23 cellular contexts compared by ENCODE assay signal in the genomic region with DNA sequence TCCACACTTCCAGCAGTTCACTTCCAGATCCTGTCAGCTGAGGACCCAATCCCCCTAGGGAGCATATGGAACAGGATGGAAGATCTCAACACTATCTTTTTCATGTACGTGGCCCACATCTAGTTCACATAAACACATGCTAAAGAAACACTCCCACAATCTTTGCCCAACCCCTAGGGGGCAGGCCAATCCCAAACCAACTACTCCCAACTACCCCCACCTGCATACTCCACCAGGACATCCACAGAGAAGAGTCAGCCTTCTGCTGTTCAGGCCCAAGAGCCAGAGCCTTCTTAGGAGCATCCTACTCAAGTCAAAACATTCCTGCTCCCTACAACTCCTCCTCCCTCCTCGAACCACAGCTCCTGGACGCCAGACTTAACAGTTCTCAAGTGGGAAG. TPM values are rescaled to one million over a fixed set of nuclear protein-coding genes. Genes with fewer than 3 reads are reported as not detected.
DNase-seq lines count a peak whose midpoint lies in the region; TF ChIP-seq lines count a peak whose summit lies in the region.
"Had no signal": no experiment of that assay in that cellular context is flagged by ENCODE, and none has a peak within 500 bp of the region (broad histone marks: within the 10 kb centered on the region; RNA-seq: fewer than 3 reads in every experiment).

No MANE protein-coding gene starts in this region.

- no peaks in the 10 kb centered on the region for H3F3A ChIP-seq in neural progenitor cell (ENCODE audit: low read depth)

- no peak overlapping the region for H3K4me3 ChIP-seq in fibroblast of mammary gland (ENCODE audit: control insufficient read depth, low read depth, low read length)
- H3K4me3 ChIP-seq in neural progenitor cell = no peak overlapping the region
- H3K4me3 ChIP-seq in testis = no peak overlapping the region
- H3K4me3 ChIP-seq in mesenchymal stem cell (ENCODE audit: insufficient read depth in 1 of 2, low read depth in 1 of 2, low read length in 2 of 2) = no peak overlapping the region
- H3K4me3 ChIP-seq: adrenal gland, cardiac muscle cell, gastrocnemius medialis, tibial artery had no signal

- H2BK5ac ChIP-seq in mesenchymal stem cell (ENCODE audit: low read depth, low read length, poor library complexity, severe bottlenecking) = no peak overlapping the region

- H2AFZ ChIP-seq in neural progenitor cell (replicated peaks) (no peak overlapping the region), mesenchymal stem cell (ENCODE audit: low read depth, low read length) (no peak overlapping the region)
- H2AFZ ChIP-seq: parathyroid adenoma had no signal

- H3K27ac ChIP-seq in neural progenitor cell = no peak overlapping the region
- peak overlapping the region in 1 of 2 donors; percentile 36 for H3K27ac ChIP-seq in testis
- no peak overlapping the region for H3K27ac ChIP-seq in mesenchymal stem cell (ENCODE audit: low read length, poor library complexity, severe bottlenecking)
- H3K27ac ChIP-seq: adrenal gland, cardiac muscle cell, gastrocnemius medialis, parathyroid adenoma, tibial artery had no signal

- 49 to 73% methylated on average over 3 of the region's 3 CpGs for WGBS in testis, 2 donors
- 41% methylated on average over 3 of the region's 3 CpGs for WGBS in mesenchymal stem cell

- H3K4me3 Mint-ChIP-seq in neural progenitor cell = no peak overlapping the region
- no peak overlapping the region for H3K4me3 Mint-ChIP-seq in glutamatergic neuron (ENCODE audit: unreplicated experiment)
- H3K4me3 Mint-ChIP-seq: dendritic cell treated with granulocyte-macrophage colony-stimulating factor and Interleukin-4, amounts not matched to agents 40 ng/mL and 50 ng/mL, for 4 days; HFFc6; naive B cell had no signal

- no peaks in the 10 kb centered on the region for H3K36me3 Mint-ChIP-seq in neural progenitor cell
- H3K36me3 Mint-ChIP-seq in glutamatergic neuron (ENCODE audit: unreplicated experiment) = no peaks in the 10 kb centered on the region
- H3K36me3 Mint-ChIP-seq: naive B cell had no signal

- TF ChIP-seq CTCF in GM12872 (IDR thresholded peaks at IDR 0.05; ENCODE audit: insufficient read depth, low read depth, low read length) (peak; percentile 28; the same call in 1 of the 3 replicates), fibroblast of mammary gland (conservative IDR thresholded peaks at IDR 0.05; ENCODE audit: control insufficient read depth, insufficient read depth, low read depth, low read length) (peak; percentile 2), neural progenitor cell (IDR thresholded peaks at IDR 0.05) (peak; percentile 14), testis (IDR thresholded peaks at IDR 0.05) (no peak), glutamatergic neuron (IDR thresholded peaks at IDR 0.05; ENCODE audit: partially characterized antibody, unreplicated experiment) (no peak)

- peaks cover 9% of the 10 kb centered on the region for H3K4me1 Mint-ChIP-seq in neural progenitor cell
- no peaks in the 10 kb centered on the region for H3K4me1 Mint-ChIP-seq in glutamatergic neuron (ENCODE audit: low read depth, unreplicated experiment)
- H3K4me1 Mint-ChIP-seq: naive B cell had no signal

- no peaks in the 10 kb centered on the region for H3K79me1 ChIP-seq in mesenchymal stem cell (replicated peaks; ENCODE audit: low read length, poor library complexity, severe bottlenecking)

- H3K4ac ChIP-seq in mesenchymal stem cell (ENCODE audit: low read depth in 1 of 2, low read length in 2 of 2) = no peak overlapping the region

- no peaks in the 10 kb centered on the region for H3K36me3 ChIP-seq in neural progenitor cell
- no peaks in the 10 kb centered on the region for H3K36me3 ChIP-seq in testis (ENCODE audit: low read depth, missing control alignments)
- H3K36me3 ChIP-seq in mesenchymal stem cell (ENCODE audit: control insufficient read depth in 1 of 2, insufficient read depth in 2 of 2, low read depth in 1 of 2, low read length in 2 of 2) = no peaks in the 10 kb centered on the region
- H3K36me3 ChIP-seq: adrenal gland, cardiac muscle cell, gastrocnemius medialis, tibial artery had no signal

- H3K79me2 ChIP-seq in neural progenitor cell (ENCODE audit: low read depth) = no peaks in the 10 kb centered on the region
- H3K79me2 ChIP-seq: parathyroid adenoma had no signal

- DNase-seq in HuH-7.5 (ENCODE audit: low spot score) (peak; percentile 16), fibroblast of mammary gland (ENCODE audit: low read depth) (no peak), neural progenitor cell (ENCODE audit: low spot score) (no peak), testis (no peak), glutamatergic neuron (no peak), DMS79 treated with DMSO at 0.1 percent for 48 hours (lab: John Stamatoyannopoulos, UW) (no peak), mesenchymal stem cell (no peak)
- DNase-seq: activated CD4-positive, alpha-beta T cell treated with anti-CD3 and anti-CD28 coated beads for 48 hours; activated gamma-delta T cell; adrenal gland; gastrocnemius medialis; HFFc6; KBM-7; naive B cell; NCI-H187 treated with DMSO at 0.1 percent for 48 hours; NCI-H446; stimulated activated CD4-positive, alpha-beta T cell treated with anti-CD3 and anti-CD28 coated beads, Interleukin-1b, Interleukin-23, amount 100 ng/mL, for 48 hours; stimulated activated naive CD4-positive, alpha-beta T cell; tibial artery had no signal

- H3K9me3 ChIP-seq in neural progenitor cell (ENCODE audit: low read depth) (no peaks in the 10 kb centered on the region), testis (no peaks in the 10 kb centered on the region), mesenchymal stem cell (ENCODE audit: control insufficient read depth, low read length) (no peaks in the 10 kb centered on the region)
- H3K9me3 ChIP-seq: adrenal gland, gastrocnemius medialis, tibial artery had no signal

- H4K8ac ChIP-seq in mesenchymal stem cell (ENCODE audit: low read length) = no peak overlapping the region

- H2BK15ac ChIP-seq in mesenchymal stem cell (ENCODE audit: low read depth, poor library complexity, severe bottlenecking) = no peak overlapping the region

- TF ChIP-seq POLR2A in testis (IDR thresholded peaks at IDR 0.05) = no peak

- no peak overlapping the region for H2AK5ac ChIP-seq in mesenchymal stem cell (ENCODE audit: low read length, severe bottlenecking)

- peaks cover 2% of the 10 kb centered on the region for H3K27me3 Mint-ChIP-seq in neural progenitor cell (ENCODE audit: insufficient read depth, low read depth)
- peaks cover 1% of the 10 kb centered on the region for H3K27me3 Mint-ChIP-seq in glutamatergic neuron (ENCODE audit: unreplicated experiment)

- H3K23ac ChIP-seq in mesenchymal stem cell (ENCODE audit: low read length in 2 of 2) = no peak overlapping the region

- no peak overlapping the region for H2BK12ac ChIP-seq in mesenchymal stem cell (ENCODE audit: low read length in 2 of 2)

- peaks cover 21% of the 10 kb centered on the region for H3K4me1 ChIP-seq in neural progenitor cell
- peaks cover 14% of the 10 kb centered on the region for H3K4me1 ChIP-seq in testis
- H3K4me1 ChIP-seq in mesenchymal stem cell (ENCODE audit: control insufficient read depth, insufficient read depth, low read depth, low read length) = no peaks in the 10 kb centered on the region
- H3K4me1 ChIP-seq: adrenal gland, gastrocnemius medialis, parathyroid adenoma had no signal

- H3K27me3 ChIP-seq in neural progenitor cell = peaks cover 8% of the 10 kb centered on the region
- no peaks in the 10 kb centered on the region for H3K27me3 ChIP-seq in testis
- peaks cover 0 to 28% of the 10 kb centered on the region in 2 experiments for H3K27me3 ChIP-seq in mesenchymal stem cell (ENCODE audit: control insufficient read depth in 1 of 2, insufficient read depth in 1 of 2, low read length in 2 of 2)
- H3K27me3 ChIP-seq: adrenal gland, cardiac muscle cell, gastrocnemius medialis, tibial artery had no signal

- no peak overlapping the region for H3K4me2 ChIP-seq in neural progenitor cell
- no peak overlapping the region for H3K4me2 ChIP-seq in mesenchymal stem cell (ENCODE audit: low read length, poor library complexity, severe bottlenecking)

- no peak overlapping the region for H3K18ac ChIP-seq in mesenchymal stem cell (ENCODE audit: low read depth in 1 of 2, low read length in 2 of 2)

- intact Hi-C loops in testis (cut with DNase I; ENCODE audit: low total_unique reads) = no loop called here

- no peak overlapping the region for H4K91ac ChIP-seq in mesenchymal stem cell (ENCODE audit: low read length)

- H2BK120ac ChIP-seq in mesenchymal stem cell (ENCODE audit: low read depth, low read length) = no peak overlapping the region

- H3K9me3 Mint-ChIP-seq in neural progenitor cell (no peaks in the 10 kb centered on the region), glutamatergic neuron (ENCODE audit: unreplicated experiment) (no peaks in the 10 kb centered on the region)
- H3K9me3 Mint-ChIP-seq: dendritic cell treated with granulocyte-macrophage colony-stimulating factor and Interleukin-4, amounts not matched to agents 40 ng/mL and 50 ng/mL, for 4 days had no signal

- no peaks in the 10 kb centered on the region for H4K20me1 ChIP-seq in neural progenitor cell (ENCODE audit: low read depth)

- H3K14ac ChIP-seq in mesenchymal stem cell (ENCODE audit: low read length in 2 of 2) = no peak overlapping the region

- no peak overlapping the region for H3K9ac ChIP-seq in neural progenitor cell
- H3K9ac ChIP-seq in mesenchymal stem cell (ENCODE audit: low read length) = no peak overlapping the region
- H3K9ac ChIP-seq: parathyroid adenoma had no signal

- H3K27ac Mint-ChIP-seq in neural progenitor cell = no peak overlapping the region
- no peak overlapping the region for H3K27ac Mint-ChIP-seq in glutamatergic neuron (ENCODE audit: unreplicated experiment)
- H3K27ac Mint-ChIP-seq: dendritic cell treated with granulocyte-macrophage colony-stimulating factor and Interleukin-4, amounts not matched to agents 40 ng/mL and 50 ng/mL, for 4 days; HFFc6 had no signal

RNA-seq across cellular contexts. Expression of gene SLC5A9, which starts 5.6 kb away (rescaled TPM):
- total RNA-seq in neural progenitor cell (ENCODE audit: low replicate concordance) (not detected in 2 replicates), testis (1 to 10 TPM; 1.4 to 3.0 TPM), glutamatergic neuron (ENCODE audit: unreplicated experiment) (not detected)
- polyA plus RNA-seq in testis (ENCODE audit: insufficient read depth, low read depth, low replicate concordance) = 2.3 TPM
- not detected for polyA plus RNA-seq in mesenchymal stem cell (2013, experiment 1 of 2)
- polyA plus RNA-seq in mesenchymal stem cell (2013, experiment 2 of 2) = not detected
- total RNA-seq: gastrocnemius medialis, HFFc6 had no signal

Comparison
In these comparisons a context has a peak if more than half of its experiments do, and no peak if none do; other contexts are left out.
1. CTCF ChIP-seq: peak in GM12872 (single experiment), fibroblast of mammary gland (single experiment) and neural progenitor cell (single experiment); none in testis (0 of 3) and glutamatergic neuron (single experiment).